ENCODE assay signal across 8 cellular contexts in genomic region chr22:20571531-20572007, GRCh38.
DNase-seq lines count a peak whose midpoint lies in the region; ATAC-seq, FAIRE-seq and TF ChIP-seq lines count a peak whose summit lies in the region.

No MANE protein-coding gene starts in this region.

- no peaks in the 10 kb centered on the region for H3K9me3 Mint-ChIP-seq in activated naive CD8-positive, alpha-beta T cell treated with anti-CD3 and anti-CD28 coated beads for 36 hours

- H3K36me3 ChIP-seq in Panc1 (ENCODE audit: control insufficient read depth, insufficient read depth, low read length) (peaks cover 6% of the 10 kb centered on the region; the same call in 1 of the 2 replicates), kidney (ENCODE audit: control insufficient read depth in 1 of 2, insufficient read depth in 2 of 2, low read length in 2 of 2) (peaks cover 51 to 75% of the 10 kb centered on the region in 2 donors)

- no peaks in the 10 kb centered on the region for H3K27me3 ChIP-seq in Panc1 (ENCODE audit: control insufficient read depth, insufficient read depth, low read length)

- H3K9ac ChIP-seq in kidney (ENCODE audit: low read length in 2 of 2): no peak overlapping the region

- H3K4me1 ChIP-seq in Panc1 (ENCODE audit: control insufficient read depth, insufficient read depth, low read length) (no peaks in the 10 kb centered on the region), kidney (ENCODE audit: control insufficient read depth in 1 of 2, insufficient read depth in 1 of 2, low read depth in 1 of 2, low read length in 2 of 2) (peaks cover 21 to 22% of the 10 kb centered on the region in 2 donors)

- H3K4me3 ChIP-seq in GM12865 (ENCODE audit: low read depth, low read length) (no peak overlapping the region), Panc1 (ENCODE audit: low read depth in 2 of 2, low read length in 2 of 2) (no peak overlapping the region), kidney (ENCODE audit: low read length in 2 of 2) (no peak overlapping the region)

- H3K36me3 Mint-ChIP-seq in activated naive CD8-positive, alpha-beta T cell treated with anti-CD3 and anti-CD28 coated beads for 36 hours: peaks cover 59% of the 10 kb centered on the region

- peaks cover 52% of the 10 kb centered on the region for H3K4me1 Mint-ChIP-seq in activated naive CD8-positive, alpha-beta T cell treated with anti-CD3 and anti-CD28 coated beads for 36 hours

- in situ Hi-C loops in Panc1 (cut with HindIII; ENCODE audit: low pct_unique_long_range_greater_than_20kb, low sequenced_read_pairs): no loop called here

- no peaks in the 10 kb centered on the region for H3K9me3 ChIP-seq in Panc1 (ENCODE audit: control insufficient read depth, insufficient read depth, low read depth, low read length)
- no peaks in the 10 kb centered on the region for H3K9me3 ChIP-seq in kidney (ENCODE audit: control insufficient read depth in 1 of 2, low read length in 2 of 2)

- no peak for ATAC-seq in Panc1

- TF ChIP-seq CTCF in GM12865 (IDR thresholded peaks at IDR 0.05; ENCODE audit: insufficient read depth, low read depth, low read length, missing control alignments) (peak; percentile 81), Panc1 (IDR thresholded peaks at IDR 0.05) (peak; percentile 84), kidney (IDR thresholded peaks at IDR 0.05; ENCODE audit: borderline replicate concordance, extremely low read depth, insufficient read depth) (peak; percentile 44)

- no TSS peak for BruUV-seq in Panc1 (replicated peaks; lab: Mats Ljungman, UMichigan)

- CTCF ChIA-PET in Panc1 (lab: Charles Lee): interaction anchor here (0.5 kb wide), 1 partner anchor 143 kb away, joined by 6 read pairs; no protein-coding TSS in a partner anchor

- H3K27ac Mint-ChIP-seq in activated naive CD8-positive, alpha-beta T cell treated with anti-CD3 and anti-CD28 coated beads for 36 hours: no peak overlapping the region

- no peak for FAIRE-seq in kidney (lab: Jason Lieb, UNC)

- POLR2A ChIA-PET in Panc1 (lab: Charles Lee): no interaction called here

- DNase-seq in GM12865 (ENCODE audit: low read depth) (peak; percentile 63), Panc1 (ENCODE audit: low read depth, low spot score) (peak; percentile 13), kidney (no peak), NCI-H2029 (lab: John Stamatoyannopoulos, UW) (no peak), NCI-H2081 treated with DMSO at 0.1 percent for 48 hours (lab: John Stamatoyannopoulos, UW) (no peak), kidney tubule cell (ENCODE audit: low spot score) (no peak)
- peak; percentile 56 for DNase-seq in activated naive CD8-positive, alpha-beta T cell treated with anti-CD3 and anti-CD28 coated beads for 36 hours
- DNase-seq in stimulated activated naive CD4-positive, alpha-beta T cell (lab: John Stamatoyannopoulos, UW): peak; percentile 18 to 59 (median 35)

- no peak overlapping the region for H3K27ac ChIP-seq in Panc1 (ENCODE audit: low read length)
- H3K27ac ChIP-seq in kidney (ENCODE audit: low read depth in 2 of 2, low read length in 2 of 2): no peak overlapping the region

- H3K27me3 Mint-ChIP-seq in activated naive CD8-positive, alpha-beta T cell treated with anti-CD3 and anti-CD28 coated beads for 36 hours: no peaks in the 10 kb centered on the region

- no peak overlapping the region for H3K4me3 Mint-ChIP-seq in activated naive CD8-positive, alpha-beta T cell treated with anti-CD3 and anti-CD28 coated beads for 36 hours

- intact Hi-C loops in Panc1 (cut with micrococcal nuclease; ENCODE audit: unreplicated experiment) (no loop called here), kidney (cut with DNase I) (no loop called here)

Comparison
In these comparisons a context has a peak if more than half of its experiments do, and no peak if none do; other contexts are left out.
1. DNase-seq: peak in GM12865 (single experiment), Panc1 (single experiment), activated naive CD8-positive, alpha-beta T cell treated with anti-CD3 and anti-CD28 coated beads for 36 hours (single experiment) and stimulated activated naive CD4-positive, alpha-beta T cell (6 of 6); none in kidney (single experiment), NCI-H2029 (single experiment), NCI-H2081 treated with DMSO at 0.1 percent for 48 hours (single experiment) and kidney tubule cell (single experiment).
2. Peak in every context shown above with its lines, with median percentiles within 50 percentile points of each other: CTCF ChIP-seq.